In genomic region chr10:84763965-84764364, GRCh38 we compare ENCODE assay signal across 8 cellular contexts.
"Had no signal": no experiment of that assay in that cellular context is flagged by ENCODE, and none has a peak within 500 bp of the region (broad histone marks: within the 10 kb centered on the region; RNA-seq: fewer than 3 reads in every experiment).

No MANE protein-coding gene starts in this region.

- H2AFZ ChIP-seq: GM23248 had no signal

- H3K27ac ChIP-seq: GM23248, KMS-11 had no signal

- H3K4me2 ChIP-seq: KMS-11 had no signal

- H3K4me3 ChIP-seq: GM23248 had no signal

- FAIRE-seq: H54, HTR-8/SVneo had no signal

- H3K9ac ChIP-seq: GM23248, KMS-11 had no signal

- DNase-seq: GM23248, GOT3, H9, HCEC 1CT, KBM-7 had no signal
